Comparison of ENCODE assay signal across 11 cellular contexts in genomic region chr14:67519406-67519805, GRCh38.
"Had no signal": no experiment of that assay in that cellular context is flagged by ENCODE, and none has a peak within 500 bp of the region (broad histone marks: within the 10 kb centered on the region; RNA-seq: fewer than 3 reads in every experiment).

No MANE protein-coding gene starts in this region.

- H3K36me3 ChIP-seq: HAP-1 had no signal

- H3K27ac ChIP-seq: GM23248 had no signal

- FAIRE-seq: H1, H54 had no signal

- H2AFZ ChIP-seq: GM23248, GM23338 had no signal

- ATAC-seq: GM23338, HCT116 had no signal

- DNase-seq: GM23248, GOT3, H7, H9, HCEC 1CT, HFFc6 had no signal

- H3K4me3 ChIP-seq: GM23248, GM23338, HAP-1 had no signal

- H3K9me3 ChIP-seq: HAP-1 had no signal

- H3K4me2 ChIP-seq: GM23338 had no signal
